Comparison of ENCODE assay signal across 1 cellular context in genomic region chr19:55484571-55485438, GRCh38.
TF ChIP-seq lines count a peak whose summit lies in the region.

TSS of gene NAT14 (plus strand) at chr19:55485188. CDS start at chr19:55485709, 521 bp downstream.

TF ChIP-seq in HepG2, 621 proteins besides CTCF, POLR2A, EP300 and RAD21 (continued from another document and continues in another):
- TF ChIP-seq DZIP1 (CRISPR knock-in tag; IDR thresholded peaks at IDR 0.05), result no peak
- TF ChIP-seq TFDP1 (CRISPR knock-in tag; IDR thresholded peaks at IDR 0.05; ENCODE audit: borderline replicate concordance), result peak; percentile 33; the same call in 1 of the 2 replicates
- TF ChIP-seq MAFG (CRISPR knock-in tag; IDR thresholded peaks at IDR 0.05), result no peak
- TF ChIP-seq ZNF549 (CRISPR knock-in tag; IDR thresholded peaks at IDR 0.05), result no peak
- no peak for TF ChIP-seq ZNF580 (CRISPR knock-in tag; IDR thresholded peaks at IDR 0.05; ENCODE audit: borderline replicate concordance, low read depth)
- TF ChIP-seq ZNF737 (CRISPR knock-in tag; IDR thresholded peaks at IDR 0.05; ENCODE audit: borderline replicate concordance), result no peak
- TF ChIP-seq KAT7 (CRISPR knock-in tag; IDR thresholded peaks at IDR 0.05; ENCODE audit: borderline replicate concordance), result no peak
- no peak for TF ChIP-seq NRL (CRISPR knock-in tag; IDR thresholded peaks at IDR 0.05; ENCODE audit: borderline replicate concordance)
- no peak for TF ChIP-seq TBX3 (IDR thresholded peaks at IDR 0.05; ENCODE audit: borderline replicate concordance)
- no peak for TF ChIP-seq BCL6 (CRISPR knock-in tag; IDR thresholded peaks at IDR 0.05)
- TF ChIP-seq PHF8 (CRISPR knock-in tag; IDR thresholded peaks at IDR 0.05), result peak; percentile 60
- no peak for TF ChIP-seq ZNF431 (CRISPR knock-in tag; IDR thresholded peaks at IDR 0.05; ENCODE audit: borderline replicate concordance, low read depth)
- TF ChIP-seq KLF9 (CRISPR knock-in tag; IDR thresholded peaks at IDR 0.05; ENCODE audit: low read depth), result no peak
- no peak for TF ChIP-seq PREB (CRISPR knock-in tag; IDR thresholded peaks at IDR 0.05)
- TF ChIP-seq NFATC3 (CRISPR knock-in tag; IDR thresholded peaks at IDR 0.05), result no peak
- TF ChIP-seq EHMT2 (IDR thresholded peaks at IDR 0.05; ENCODE audit: borderline replicate concordance, low read depth, low read length), result no peak
- no peak for TF ChIP-seq DNMT1 (CRISPR knock-in tag; IDR thresholded peaks at IDR 0.05)
- TF ChIP-seq MYPOP (CRISPR knock-in tag; IDR thresholded peaks at IDR 0.05), result no peak
- TF ChIP-seq SRSF9 (IDR thresholded peaks at IDR 0.05; ENCODE audit: borderline replicate concordance, insufficient read depth, low read depth, low read length, poor library complexity, severe bottlenecking), result no peak
- no peak for TF ChIP-seq NFRKB (IDR thresholded peaks at IDR 0.05)
- no peak for TF ChIP-seq HMGA1 (CRISPR knock-in tag; conservative IDR thresholded peaks at IDR 0.05)
- 0 out of 2 replicates have a peak, but pooled peaks have one; percentile 14 for TF ChIP-seq PITX1 (CRISPR knock-in tag; IDR thresholded peaks at IDR 0.05)
- TF ChIP-seq KDM2A (CRISPR knock-in tag; IDR thresholded peaks at IDR 0.05; ENCODE audit: borderline replicate concordance, low read depth), result peak; percentile 98
- TF ChIP-seq SMAD1 (CRISPR knock-in tag; IDR thresholded peaks at IDR 0.05; ENCODE audit: borderline replicate concordance, low read depth), result 0 out of 2 replicates have a peak, but pooled peaks have one; percentile 70
- TF ChIP-seq ZBTB7B (CRISPR knock-in tag; IDR thresholded peaks at IDR 0.05), result no peak; the same call in 1 of the 2 replicates
- no peak for TF ChIP-seq NPAS2 (CRISPR knock-in tag; IDR thresholded peaks at IDR 0.05; ENCODE audit: borderline replicate concordance)
- no peak for TF ChIP-seq CBX1 (IDR thresholded peaks at IDR 0.05; ENCODE audit: low read depth)
- peak; percentile 97 for TF ChIP-seq GABPB1 (CRISPR knock-in tag; IDR thresholded peaks at IDR 0.05)
- TF ChIP-seq NFYC (CRISPR knock-in tag; IDR thresholded peaks at IDR 0.05), result no peak
- no peak for TF ChIP-seq ZNF543 (CRISPR knock-in tag; IDR thresholded peaks at IDR 0.05)
- no peak for TF ChIP-seq ZNF414 (CRISPR knock-in tag; IDR thresholded peaks at IDR 0.05)
- TF ChIP-seq PCBP2 (optimal IDR thresholded peaks at IDR 0.05; ENCODE audit: low read depth, low read length, poor library complexity, severe bottlenecking), result no peak
- no peak for TF ChIP-seq ZNF33B (CRISPR knock-in tag; IDR thresholded peaks at IDR 0.05)
- TF ChIP-seq NFE2L2 (IDR thresholded peaks at IDR 0.05; ENCODE audit: low read length), result no peak
- TF ChIP-seq FOSL2 (CRISPR knock-in tag; IDR thresholded peaks at IDR 0.05), result peak; percentile 20; the same call in 1 of the 2 replicates
- TF ChIP-seq REL (CRISPR knock-in tag; conservative IDR thresholded peaks at IDR 0.05), result no peak
- no peak for TF ChIP-seq NFIC (IDR thresholded peaks at IDR 0.05; ENCODE audit: low read length)
- TF ChIP-seq ZNF850 (CRISPR knock-in tag; conservative IDR thresholded peaks at IDR 0.05), result no peak
- 0 out of 2 replicates have a peak, but pooled peaks have one; percentile 39 for TF ChIP-seq ZNF383 (CRISPR knock-in tag; IDR thresholded peaks at IDR 0.05; ENCODE audit: borderline replicate concordance)
- no peak for TF ChIP-seq ZNF143 (CRISPR knock-in tag; IDR thresholded peaks at IDR 0.05)
- no peak for TF ChIP-seq SRY (CRISPR knock-in tag; IDR thresholded peaks at IDR 0.05)
- no peak for TF ChIP-seq ZSCAN22 (CRISPR knock-in tag; IDR thresholded peaks at IDR 0.05)
- TF ChIP-seq HOXA3 (CRISPR knock-in tag; IDR thresholded peaks at IDR 0.05), result peak; percentile 87
- no peak for TF ChIP-seq ZNF773 (CRISPR knock-in tag; IDR thresholded peaks at IDR 0.05; ENCODE audit: borderline replicate concordance)
- no peak for TF ChIP-seq FOXC1 (CRISPR knock-in tag; IDR thresholded peaks at IDR 0.05; ENCODE audit: borderline replicate concordance)
- no peak for TF ChIP-seq HMG20B (CRISPR knock-in tag; conservative IDR thresholded peaks at IDR 0.05)
- no peak for TF ChIP-seq ZNF496 (CRISPR knock-in tag; IDR thresholded peaks at IDR 0.05; ENCODE audit: insufficient replicate concordance)
- TF ChIP-seq PRMT3 (CRISPR knock-in tag; IDR thresholded peaks at IDR 0.05; ENCODE audit: borderline replicate concordance, low read depth), result no peak
- no peak for TF ChIP-seq PLSCR1 (CRISPR knock-in tag; IDR thresholded peaks at IDR 0.05; ENCODE audit: borderline replicate concordance)
- TF ChIP-seq CEBPZ (IDR thresholded peaks at IDR 0.05; ENCODE audit: low read length), result no peak
- no peak for TF ChIP-seq ZMYM3 (CRISPR knock-in tag; IDR thresholded peaks at IDR 0.05)
- TF ChIP-seq FOXO4 (CRISPR knock-in tag; conservative IDR thresholded peaks at IDR 0.05), result no peak
- TF ChIP-seq NR1H2 (CRISPR knock-in tag; IDR thresholded peaks at IDR 0.05; ENCODE audit: borderline replicate concordance, low read depth), result no peak
- 0 out of 2 replicates have a peak, but pooled peaks have one; percentile 16 for TF ChIP-seq ISL2 (CRISPR knock-in tag; IDR thresholded peaks at IDR 0.05)
- TF ChIP-seq ELK4 (CRISPR knock-in tag; IDR thresholded peaks at IDR 0.05; ENCODE audit: borderline replicate concordance), result no peak
- no peak for TF ChIP-seq ZNF550 (CRISPR knock-in tag; IDR thresholded peaks at IDR 0.05; ENCODE audit: borderline replicate concordance)
- no peak for TF ChIP-seq CEBPG (CRISPR knock-in tag; IDR thresholded peaks at IDR 0.05)
